In the genomic region with DNA sequence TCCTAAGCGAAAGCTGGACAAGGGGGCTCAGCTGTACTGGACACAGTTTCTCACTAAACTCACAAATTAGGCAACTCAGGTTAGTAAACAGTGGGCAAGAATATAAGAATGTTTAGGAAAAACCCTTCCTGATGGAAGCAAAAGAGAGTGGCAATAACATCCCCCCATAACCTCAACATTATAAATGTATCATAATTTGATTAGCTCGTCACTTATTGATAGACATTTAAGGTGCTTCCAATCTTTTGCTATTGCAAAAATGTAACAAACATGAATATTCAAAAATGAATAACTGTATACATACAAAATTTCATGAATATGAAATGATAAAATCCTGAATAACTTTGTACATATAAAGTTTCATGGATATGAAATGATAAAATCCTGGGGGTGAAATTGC, we compare ENCODE assay signal across 3 cellular contexts.
TF ChIP-seq lines count a peak whose summit lies in the region.

No MANE protein-coding gene starts in this region.

TF ChIP-seq in HepG2, 621 proteins besides CTCF, POLR2A, EP300 and RAD21:
- peak; percentile 34 to 54; a peak in 2 of 4 replicates for TF ChIP-seq MAFK (conservative IDR thresholded peaks at IDR 0.05 in 1 of 2, IDR thresholded peaks at IDR 0.05 in 1 of 2; ENCODE audit: low read length in 2 of 2)
- TF ChIP-seq PHF21A (CRISPR knock-in tag; IDR thresholded peaks at IDR 0.05): no peak
- no peak for TF ChIP-seq TP53 (CRISPR knock-in tag; conservative IDR thresholded peaks at IDR 0.05)
- 0 out of 2 replicates have a peak, but pooled peaks have one; percentile 21 for TF ChIP-seq MAFF (IDR thresholded peaks at IDR 0.05; ENCODE audit: low read depth, low read length)
- TF ChIP-seq ZC3H13 (CRISPR knock-in tag; IDR thresholded peaks at IDR 0.05): no peak

TF ChIP-seq in IMR-90, 13 proteins besides CTCF, POLR2A, EP300 and RAD21:
- TF ChIP-seq MAFK (IDR thresholded peaks at IDR 0.05; ENCODE audit: low read depth, low read length): peak; percentile 82
- no peak for TF ChIP-seq BHLHE40 (IDR thresholded peaks at IDR 0.05; ENCODE audit: low read depth, low read length)
TF ChIP-seq in IMR-90: peak in this region for 1.

TF ChIP-seq in GM12878, 131 proteins besides CTCF, POLR2A, EP300 and RAD21:
- no peak for TF ChIP-seq SMARCA5 (IDR thresholded peaks at IDR 0.05)
- TF ChIP-seq ZNF207 (IDR thresholded peaks at IDR 0.05; ENCODE audit: borderline replicate concordance): no peak
- no peak for TF ChIP-seq IRF4 (IDR thresholded peaks at IDR 0.05; ENCODE audit: low read depth, low read length)
- no peak for TF ChIP-seq EED (IDR thresholded peaks at IDR 0.05; ENCODE audit: low read depth)
- TF ChIP-seq, protein P1, sequence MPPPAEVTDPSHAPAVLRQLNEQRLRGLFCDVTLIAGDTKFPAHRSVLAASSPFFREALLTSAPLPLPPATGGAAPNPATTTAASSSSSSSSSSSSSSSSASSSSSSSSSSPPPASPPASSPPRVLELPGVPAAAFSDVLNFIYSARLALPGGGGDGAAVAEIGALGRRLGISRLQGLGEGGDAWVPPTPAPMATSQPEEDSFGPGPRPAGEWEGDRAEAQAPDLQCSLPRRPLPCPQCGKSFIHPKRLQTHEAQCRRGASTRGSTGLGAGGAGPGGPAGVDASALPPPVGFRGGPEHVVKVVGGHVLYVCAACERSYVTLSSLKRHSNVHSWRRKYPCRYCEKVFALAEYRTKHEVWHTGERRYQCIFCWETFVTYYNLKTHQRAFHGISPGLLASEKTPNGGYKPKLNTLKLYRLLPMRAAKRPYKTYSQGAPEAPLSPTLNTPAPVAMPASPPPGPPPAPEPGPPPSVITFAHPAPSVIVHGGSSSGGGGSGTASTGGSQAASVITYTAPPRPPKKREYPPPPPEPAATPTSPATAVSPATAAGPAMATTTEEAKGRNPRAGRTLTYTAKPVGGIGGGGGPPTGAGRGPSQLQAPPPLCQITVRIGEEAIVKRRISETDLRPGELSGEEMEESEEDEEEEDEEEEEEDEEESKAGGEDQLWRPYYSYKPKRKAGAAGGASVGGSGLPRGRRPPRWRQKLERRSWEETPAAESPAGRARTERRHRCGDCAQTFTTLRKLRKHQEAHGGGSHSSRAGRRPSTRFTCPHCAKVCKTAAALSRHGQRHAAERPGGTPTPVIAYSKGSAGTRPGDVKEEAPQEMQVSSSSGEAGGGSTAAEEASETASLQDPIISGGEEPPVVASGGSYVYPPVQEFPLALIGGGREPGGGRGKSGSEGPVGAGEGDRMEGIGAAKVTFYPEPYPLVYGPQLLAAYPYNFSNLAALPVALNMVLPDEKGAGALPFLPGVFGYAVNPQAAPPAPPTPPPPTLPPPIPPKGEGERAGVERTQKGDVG (CRISPR knock-in tag; IDR thresholded peaks at IDR 0.05): no peak
- no peak for TF ChIP-seq EGR1 (IDR thresholded peaks at IDR 0.05; ENCODE audit: borderline replicate concordance in 1 of 2, low read depth in 2 of 2, low read length in 2 of 2)
- TF ChIP-seq TAF1 (IDR thresholded peaks at IDR 0.05; ENCODE audit: borderline replicate concordance, low read depth, low read length): no peak
- TF ChIP-seq NFIC (IDR thresholded peaks at IDR 0.05; ENCODE audit: low read depth, low read length): no peak
- no peak for TF ChIP-seq STAT1 (conservative IDR thresholded peaks at IDR 0.05)
- no peak for TF ChIP-seq HDAC2 (IDR thresholded peaks at IDR 0.05)
- no peak for TF ChIP-seq MYB (IDR thresholded peaks at IDR 0.05; ENCODE audit: borderline replicate concordance, low read depth, low read length)
- TF ChIP-seq, protein P2, sequence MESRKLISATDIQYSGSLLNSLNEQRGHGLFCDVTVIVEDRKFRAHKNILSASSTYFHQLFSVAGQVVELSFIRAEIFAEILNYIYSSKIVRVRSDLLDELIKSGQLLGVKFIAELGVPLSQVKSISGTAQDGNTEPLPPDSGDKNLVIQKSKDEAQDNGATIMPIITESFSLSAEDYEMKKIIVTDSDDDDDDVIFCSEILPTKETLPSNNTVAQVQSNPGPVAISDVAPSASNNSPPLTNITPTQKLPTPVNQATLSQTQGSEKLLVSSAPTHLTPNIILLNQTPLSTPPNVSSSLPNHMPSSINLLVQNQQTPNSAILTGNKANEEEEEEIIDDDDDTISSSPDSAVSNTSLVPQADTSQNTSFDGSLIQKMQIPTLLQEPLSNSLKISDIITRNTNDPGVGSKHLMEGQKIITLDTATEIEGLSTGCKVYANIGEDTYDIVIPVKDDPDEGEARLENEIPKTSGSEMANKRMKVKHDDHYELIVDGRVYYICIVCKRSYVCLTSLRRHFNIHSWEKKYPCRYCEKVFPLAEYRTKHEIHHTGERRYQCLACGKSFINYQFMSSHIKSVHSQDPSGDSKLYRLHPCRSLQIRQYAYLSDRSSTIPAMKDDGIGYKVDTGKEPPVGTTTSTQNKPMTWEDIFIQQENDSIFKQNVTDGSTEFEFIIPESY (IDR thresholded peaks at IDR 0.05): no peak
- TF ChIP-seq PAX5 (IDR thresholded peaks at IDR 0.05; ENCODE audit: borderline replicate concordance, low read depth, low read length): no peak
- no peak for TF ChIP-seq SREBF2 (IDR thresholded peaks at IDR 0.05; ENCODE audit: low read length)
- TF ChIP-seq, protein P3, sequence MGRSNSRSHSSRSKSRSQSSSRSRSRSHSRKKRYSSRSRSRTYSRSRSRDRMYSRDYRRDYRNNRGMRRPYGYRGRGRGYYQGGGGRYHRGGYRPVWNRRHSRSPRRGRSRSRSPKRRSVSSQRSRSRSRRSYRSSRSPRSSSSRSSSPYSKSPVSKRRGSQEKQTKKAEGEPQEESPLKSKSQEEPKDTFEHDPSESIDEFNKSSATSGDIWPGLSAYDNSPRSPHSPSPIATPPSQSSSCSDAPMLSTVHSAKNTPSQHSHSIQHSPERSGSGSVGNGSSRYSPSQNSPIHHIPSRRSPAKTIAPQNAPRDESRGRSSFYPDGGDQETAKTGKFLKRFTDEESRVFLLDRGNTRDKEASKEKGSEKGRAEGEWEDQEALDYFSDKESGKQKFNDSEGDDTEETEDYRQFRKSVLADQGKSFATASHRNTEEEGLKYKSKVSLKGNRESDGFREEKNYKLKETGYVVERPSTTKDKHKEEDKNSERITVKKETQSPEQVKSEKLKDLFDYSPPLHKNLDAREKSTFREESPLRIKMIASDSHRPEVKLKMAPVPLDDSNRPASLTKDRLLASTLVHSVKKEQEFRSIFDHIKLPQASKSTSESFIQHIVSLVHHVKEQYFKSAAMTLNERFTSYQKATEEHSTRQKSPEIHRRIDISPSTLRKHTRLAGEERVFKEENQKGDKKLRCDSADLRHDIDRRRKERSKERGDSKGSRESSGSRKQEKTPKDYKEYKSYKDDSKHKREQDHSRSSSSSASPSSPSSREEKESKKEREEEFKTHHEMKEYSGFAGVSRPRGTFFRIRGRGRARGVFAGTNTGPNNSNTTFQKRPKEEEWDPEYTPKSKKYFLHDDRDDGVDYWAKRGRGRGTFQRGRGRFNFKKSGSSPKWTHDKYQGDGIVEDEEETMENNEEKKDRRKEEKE (IDR thresholded peaks at IDR 0.05): no peak
- no peak for TF ChIP-seq BCL11A (IDR thresholded peaks at IDR 0.05; ENCODE audit: low read depth, low read length)
- no peak for TF ChIP-seq YBX1 (IDR thresholded peaks at IDR 0.05)
- TF ChIP-seq WRNIP1 (IDR thresholded peaks at IDR 0.05; ENCODE audit: borderline replicate concordance, low read depth, low read length): no peak
- no peak for TF ChIP-seq CREM (IDR thresholded peaks at IDR 0.05; ENCODE audit: low read depth)
- no peak for TF ChIP-seq BHLHE40 (IDR thresholded peaks at IDR 0.05; ENCODE audit: borderline replicate concordance in 1 of 2, low read depth in 2 of 2, low read length in 1 of 2)
